ENCODE assay signal across 1 cellular context in the genomic region with DNA sequence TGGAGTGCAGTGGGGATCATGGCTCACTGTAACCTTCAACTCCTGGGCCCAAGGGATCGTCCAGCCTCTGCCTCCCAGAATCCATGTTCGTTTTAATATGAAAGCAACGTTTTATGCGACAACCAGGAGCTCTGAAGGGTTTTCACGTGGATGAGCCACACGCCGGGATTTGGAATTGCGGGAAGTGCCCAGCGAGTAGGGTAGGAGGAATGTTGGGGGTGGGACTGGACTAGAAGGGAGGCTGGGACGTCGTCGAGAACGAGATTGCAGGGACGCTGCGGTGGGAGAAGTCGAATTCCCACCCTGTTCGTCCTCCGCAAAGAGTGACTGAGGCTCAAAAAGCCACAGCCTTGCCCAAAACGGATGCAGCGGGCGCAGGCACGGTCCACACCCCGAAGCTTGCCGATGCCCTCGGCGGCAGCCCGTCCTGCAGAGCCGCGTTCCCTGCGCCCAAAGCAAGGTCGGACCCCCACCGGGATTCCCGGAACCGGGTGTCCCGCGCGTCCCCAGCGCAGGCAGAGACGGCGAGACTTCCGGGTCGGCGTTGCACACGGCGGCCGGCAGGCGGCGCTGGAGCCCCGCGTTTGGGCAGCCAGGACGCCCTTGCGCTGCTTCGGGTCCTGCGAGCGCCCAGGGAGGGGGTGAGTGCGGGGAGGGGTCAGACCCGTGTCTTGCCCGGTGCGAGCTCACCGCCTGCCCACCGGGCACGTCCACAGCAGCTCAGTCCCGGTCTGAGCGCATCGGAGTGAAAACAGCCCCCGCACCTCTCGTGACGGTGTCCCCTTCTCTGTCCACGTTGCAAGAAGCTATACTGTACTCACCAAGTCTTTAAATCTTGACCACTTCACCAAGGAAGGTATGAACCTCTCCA.
TF ChIP-seq lines count a peak whose summit lies in the region.

No MANE protein-coding gene starts in this region.

TF ChIP-seq in K562, 482 proteins besides CTCF, POLR2A, EP300 and RAD21 (continued from another document and continues in another):
- TF ChIP-seq, protein P1, sequence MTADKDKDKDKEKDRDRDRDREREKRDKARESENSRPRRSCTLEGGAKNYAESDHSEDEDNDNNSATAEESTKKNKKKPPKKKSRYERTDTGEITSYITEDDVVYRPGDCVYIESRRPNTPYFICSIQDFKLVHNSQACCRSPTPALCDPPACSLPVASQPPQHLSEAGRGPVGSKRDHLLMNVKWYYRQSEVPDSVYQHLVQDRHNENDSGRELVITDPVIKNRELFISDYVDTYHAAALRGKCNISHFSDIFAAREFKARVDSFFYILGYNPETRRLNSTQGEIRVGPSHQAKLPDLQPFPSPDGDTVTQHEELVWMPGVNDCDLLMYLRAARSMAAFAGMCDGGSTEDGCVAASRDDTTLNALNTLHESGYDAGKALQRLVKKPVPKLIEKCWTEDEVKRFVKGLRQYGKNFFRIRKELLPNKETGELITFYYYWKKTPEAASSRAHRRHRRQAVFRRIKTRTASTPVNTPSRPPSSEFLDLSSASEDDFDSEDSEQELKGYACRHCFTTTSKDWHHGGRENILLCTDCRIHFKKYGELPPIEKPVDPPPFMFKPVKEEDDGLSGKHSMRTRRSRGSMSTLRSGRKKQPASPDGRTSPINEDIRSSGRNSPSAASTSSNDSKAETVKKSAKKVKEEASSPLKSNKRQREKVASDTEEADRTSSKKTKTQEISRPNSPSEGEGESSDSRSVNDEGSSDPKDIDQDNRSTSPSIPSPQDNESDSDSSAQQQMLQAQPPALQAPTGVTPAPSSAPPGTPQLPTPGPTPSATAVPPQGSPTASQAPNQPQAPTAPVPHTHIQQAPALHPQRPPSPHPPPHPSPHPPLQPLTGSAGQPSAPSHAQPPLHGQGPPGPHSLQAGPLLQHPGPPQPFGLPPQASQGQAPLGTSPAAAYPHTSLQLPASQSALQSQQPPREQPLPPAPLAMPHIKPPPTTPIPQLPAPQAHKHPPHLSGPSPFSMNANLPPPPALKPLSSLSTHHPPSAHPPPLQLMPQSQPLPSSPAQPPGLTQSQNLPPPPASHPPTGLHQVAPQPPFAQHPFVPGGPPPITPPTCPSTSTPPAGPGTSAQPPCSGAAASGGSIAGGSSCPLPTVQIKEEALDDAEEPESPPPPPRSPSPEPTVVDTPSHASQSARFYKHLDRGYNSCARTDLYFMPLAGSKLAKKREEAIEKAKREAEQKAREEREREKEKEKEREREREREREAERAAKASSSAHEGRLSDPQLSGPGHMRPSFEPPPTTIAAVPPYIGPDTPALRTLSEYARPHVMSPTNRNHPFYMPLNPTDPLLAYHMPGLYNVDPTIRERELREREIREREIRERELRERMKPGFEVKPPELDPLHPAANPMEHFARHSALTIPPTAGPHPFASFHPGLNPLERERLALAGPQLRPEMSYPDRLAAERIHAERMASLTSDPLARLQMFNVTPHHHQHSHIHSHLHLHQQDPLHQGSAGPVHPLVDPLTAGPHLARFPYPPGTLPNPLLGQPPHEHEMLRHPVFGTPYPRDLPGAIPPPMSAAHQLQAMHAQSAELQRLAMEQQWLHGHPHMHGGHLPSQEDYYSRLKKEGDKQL (CRISPR knock-in tag; IDR thresholded peaks at IDR 0.05; ENCODE audit: borderline replicate concordance): no peak
- TF ChIP-seq ETV5 (CRISPR knock-in tag; IDR thresholded peaks at IDR 0.05; ENCODE audit: low read depth) (peak; percentile 75; the same call in 1 of the 2 replicates), KDM5B (IDR thresholded peaks at IDR 0.05; ENCODE audit: insufficient replicate concordance, low read depth, low read length) (peak; percentile 67), ZFP1 (CRISPR knock-in tag; IDR thresholded peaks at IDR 0.05) (0 out of 2 replicates have a peak, but pooled peaks have one; percentile 35), ZNF76 (CRISPR knock-in tag; IDR thresholded peaks at IDR 0.05; ENCODE audit: borderline replicate concordance) (peak; percentile 56; the same call in 1 of the 2 replicates), TAF1 (IDR thresholded peaks at IDR 0.05; ENCODE audit: control insufficient read depth, extremely low read depth, insufficient read depth, low read length, severe bottlenecking) (peak; percentile 74), E2F6 (IDR thresholded peaks at IDR 0.05; ENCODE audit: borderline replicate concordance in 1 of 2, extremely low read depth in 1 of 2, insufficient read depth in 1 of 2, insufficient read length in 1 of 2, low read depth in 1 of 2, low read length in 1 of 2, poor library complexity in 1 of 2, severe bottlenecking in 1 of 2) (peak; percentile 19 to 76), NBN (IDR thresholded peaks at IDR 0.05; ENCODE audit: low read depth) (no peak), ZBTB8A (IDR thresholded peaks at IDR 0.05; ENCODE audit: partially characterized antibody) (no peak), ZNF347 (CRISPR knock-in tag; IDR thresholded peaks at IDR 0.05; ENCODE audit: low read depth) (no peak), NCOA1 (IDR thresholded peaks at IDR 0.05; ENCODE audit: low read depth) (no peak), HEY1 (CRISPR knock-in tag; IDR thresholded peaks at IDR 0.05; ENCODE audit: borderline replicate concordance) (no peak), ZNF232 (CRISPR knock-in tag; IDR thresholded peaks at IDR 0.05) (no peak), POLR3A (IDR thresholded peaks at IDR 0.05; ENCODE audit: borderline replicate concordance, extremely low read depth, insufficient read depth, insufficient read length) (no peak), RBM14 (IDR thresholded peaks at IDR 0.05; ENCODE audit: borderline replicate concordance, insufficient read depth, low read depth, low read length) (no peak), SMARCC2 (IDR thresholded peaks at IDR 0.05; ENCODE audit: low read depth) (no peak), POLR2G (IDR thresholded peaks at IDR 0.05; ENCODE audit: low read depth, low read length) (peak; percentile 84)
- TF ChIP-seq, protein P2, sequence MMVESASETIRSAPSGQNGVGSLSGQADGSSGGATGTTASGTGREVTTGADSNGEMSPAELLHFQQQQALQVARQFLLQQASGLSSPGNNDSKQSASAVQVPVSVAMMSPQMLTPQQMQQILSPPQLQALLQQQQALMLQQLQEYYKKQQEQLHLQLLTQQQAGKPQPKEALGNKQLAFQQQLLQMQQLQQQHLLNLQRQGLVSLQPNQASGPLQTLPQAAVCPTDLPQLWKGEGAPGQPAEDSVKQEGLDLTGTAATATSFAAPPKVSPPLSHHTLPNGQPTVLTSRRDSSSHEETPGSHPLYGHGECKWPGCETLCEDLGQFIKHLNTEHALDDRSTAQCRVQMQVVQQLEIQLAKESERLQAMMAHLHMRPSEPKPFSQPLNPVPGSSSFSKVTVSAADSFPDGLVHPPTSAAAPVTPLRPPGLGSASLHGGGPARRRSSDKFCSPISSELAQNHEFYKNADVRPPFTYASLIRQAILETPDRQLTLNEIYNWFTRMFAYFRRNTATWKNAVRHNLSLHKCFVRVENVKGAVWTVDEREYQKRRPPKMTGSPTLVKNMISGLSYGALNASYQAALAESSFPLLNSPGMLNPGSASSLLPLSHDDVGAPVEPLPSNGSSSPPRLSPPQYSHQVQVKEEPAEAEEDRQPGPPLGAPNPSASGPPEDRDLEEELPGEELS (CRISPR knock-in tag; IDR thresholded peaks at IDR 0.05; ENCODE audit: borderline replicate concordance): no peak
- TF ChIP-seq, protein P3, sequence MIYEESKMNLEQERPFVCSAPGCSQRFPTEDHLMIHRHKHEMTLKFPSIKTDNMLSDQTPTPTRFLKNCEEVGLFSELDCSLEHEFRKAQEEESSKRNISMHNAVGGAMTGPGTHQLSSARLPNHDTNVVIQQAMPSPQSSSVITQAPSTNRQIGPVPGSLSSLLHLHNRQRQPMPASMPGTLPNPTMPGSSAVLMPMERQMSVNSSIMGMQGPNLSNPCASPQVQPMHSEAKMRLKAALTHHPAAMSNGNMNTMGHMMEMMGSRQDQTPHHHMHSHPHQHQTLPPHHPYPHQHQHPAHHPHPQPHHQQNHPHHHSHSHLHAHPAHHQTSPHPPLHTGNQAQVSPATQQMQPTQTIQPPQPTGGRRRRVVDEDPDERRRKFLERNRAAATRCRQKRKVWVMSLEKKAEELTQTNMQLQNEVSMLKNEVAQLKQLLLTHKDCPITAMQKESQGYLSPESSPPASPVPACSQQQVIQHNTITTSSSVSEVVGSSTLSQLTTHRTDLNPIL (CRISPR knock-in tag; IDR thresholded peaks at IDR 0.05): no peak
- TF ChIP-seq, protein P4, sequence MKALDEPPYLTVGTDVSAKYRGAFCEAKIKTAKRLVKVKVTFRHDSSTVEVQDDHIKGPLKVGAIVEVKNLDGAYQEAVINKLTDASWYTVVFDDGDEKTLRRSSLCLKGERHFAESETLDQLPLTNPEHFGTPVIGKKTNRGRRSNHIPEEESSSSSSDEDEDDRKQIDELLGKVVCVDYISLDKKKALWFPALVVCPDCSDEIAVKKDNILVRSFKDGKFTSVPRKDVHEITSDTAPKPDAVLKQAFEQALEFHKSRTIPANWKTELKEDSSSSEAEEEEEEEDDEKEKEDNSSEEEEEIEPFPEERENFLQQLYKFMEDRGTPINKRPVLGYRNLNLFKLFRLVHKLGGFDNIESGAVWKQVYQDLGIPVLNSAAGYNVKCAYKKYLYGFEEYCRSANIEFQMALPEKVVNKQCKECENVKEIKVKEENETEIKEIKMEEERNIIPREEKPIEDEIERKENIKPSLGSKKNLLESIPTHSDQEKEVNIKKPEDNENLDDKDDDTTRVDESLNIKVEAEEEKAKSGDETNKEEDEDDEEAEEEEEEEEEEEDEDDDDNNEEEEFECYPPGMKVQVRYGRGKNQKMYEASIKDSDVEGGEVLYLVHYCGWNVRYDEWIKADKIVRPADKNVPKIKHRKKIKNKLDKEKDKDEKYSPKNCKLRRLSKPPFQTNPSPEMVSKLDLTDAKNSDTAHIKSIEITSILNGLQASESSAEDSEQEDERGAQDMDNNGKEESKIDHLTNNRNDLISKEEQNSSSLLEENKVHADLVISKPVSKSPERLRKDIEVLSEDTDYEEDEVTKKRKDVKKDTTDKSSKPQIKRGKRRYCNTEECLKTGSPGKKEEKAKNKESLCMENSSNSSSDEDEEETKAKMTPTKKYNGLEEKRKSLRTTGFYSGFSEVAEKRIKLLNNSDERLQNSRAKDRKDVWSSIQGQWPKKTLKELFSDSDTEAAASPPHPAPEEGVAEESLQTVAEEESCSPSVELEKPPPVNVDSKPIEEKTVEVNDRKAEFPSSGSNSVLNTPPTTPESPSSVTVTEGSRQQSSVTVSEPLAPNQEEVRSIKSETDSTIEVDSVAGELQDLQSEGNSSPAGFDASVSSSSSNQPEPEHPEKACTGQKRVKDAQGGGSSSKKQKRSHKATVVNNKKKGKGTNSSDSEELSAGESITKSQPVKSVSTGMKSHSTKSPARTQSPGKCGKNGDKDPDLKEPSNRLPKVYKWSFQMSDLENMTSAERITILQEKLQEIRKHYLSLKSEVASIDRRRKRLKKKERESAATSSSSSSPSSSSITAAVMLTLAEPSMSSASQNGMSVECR (CRISPR knock-in tag; IDR thresholded peaks at IDR 0.05): 0 out of 2 replicates have a peak, but pooled peaks have one; percentile 59
- TF ChIP-seq, protein P5, sequence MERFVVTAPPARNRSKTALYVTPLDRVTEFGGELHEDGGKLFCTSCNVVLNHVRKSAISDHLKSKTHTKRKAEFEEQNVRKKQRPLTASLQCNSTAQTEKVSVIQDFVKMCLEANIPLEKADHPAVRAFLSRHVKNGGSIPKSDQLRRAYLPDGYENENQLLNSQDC (CRISPR knock-in tag; IDR thresholded peaks at IDR 0.05): no peak
- TF ChIP-seq, protein P6, sequence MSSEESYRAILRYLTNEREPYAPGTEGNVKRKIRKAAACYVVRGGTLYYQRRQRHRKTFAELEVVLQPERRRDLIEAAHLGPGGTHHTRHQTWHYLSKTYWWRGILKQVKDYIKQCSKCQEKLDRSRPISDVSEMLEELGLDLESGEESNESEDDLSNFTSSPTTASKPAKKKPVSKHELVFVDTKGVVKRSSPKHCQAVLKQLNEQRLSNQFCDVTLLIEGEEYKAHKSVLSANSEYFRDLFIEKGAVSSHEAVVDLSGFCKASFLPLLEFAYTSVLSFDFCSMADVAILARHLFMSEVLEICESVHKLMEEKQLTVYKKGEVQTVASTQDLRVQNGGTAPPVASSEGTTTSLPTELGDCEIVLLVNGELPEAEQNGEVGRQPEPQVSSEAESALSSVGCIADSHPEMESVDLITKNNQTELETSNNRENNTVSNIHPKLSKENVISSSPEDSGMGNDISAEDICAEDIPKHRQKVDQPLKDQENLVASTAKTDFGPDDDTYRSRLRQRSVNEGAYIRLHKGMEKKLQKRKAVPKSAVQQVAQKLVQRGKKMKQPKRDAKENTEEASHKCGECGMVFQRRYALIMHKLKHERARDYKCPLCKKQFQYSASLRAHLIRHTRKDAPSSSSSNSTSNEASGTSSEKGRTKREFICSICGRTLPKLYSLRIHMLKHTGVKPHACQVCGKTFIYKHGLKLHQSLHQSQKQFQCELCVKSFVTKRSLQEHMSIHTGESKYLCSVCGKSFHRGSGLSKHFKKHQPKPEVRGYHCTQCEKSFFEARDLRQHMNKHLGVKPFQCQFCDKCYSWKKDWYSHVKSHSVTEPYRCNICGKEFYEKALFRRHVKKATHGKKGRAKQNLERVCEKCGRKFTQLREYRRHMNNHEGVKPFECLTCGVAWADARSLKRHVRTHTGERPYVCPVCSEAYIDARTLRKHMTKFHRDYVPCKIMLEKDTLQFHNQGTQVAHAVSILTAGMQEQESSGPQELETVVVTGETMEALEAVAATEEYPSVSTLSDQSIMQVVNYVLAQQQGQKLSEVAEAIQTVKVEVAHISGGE (CRISPR knock-in tag; IDR thresholded peaks at IDR 0.05): peak in 1 of 3 experiments; percentile 46; a peak in 1 of 6 replicates
- TF ChIP-seq, protein P7, sequence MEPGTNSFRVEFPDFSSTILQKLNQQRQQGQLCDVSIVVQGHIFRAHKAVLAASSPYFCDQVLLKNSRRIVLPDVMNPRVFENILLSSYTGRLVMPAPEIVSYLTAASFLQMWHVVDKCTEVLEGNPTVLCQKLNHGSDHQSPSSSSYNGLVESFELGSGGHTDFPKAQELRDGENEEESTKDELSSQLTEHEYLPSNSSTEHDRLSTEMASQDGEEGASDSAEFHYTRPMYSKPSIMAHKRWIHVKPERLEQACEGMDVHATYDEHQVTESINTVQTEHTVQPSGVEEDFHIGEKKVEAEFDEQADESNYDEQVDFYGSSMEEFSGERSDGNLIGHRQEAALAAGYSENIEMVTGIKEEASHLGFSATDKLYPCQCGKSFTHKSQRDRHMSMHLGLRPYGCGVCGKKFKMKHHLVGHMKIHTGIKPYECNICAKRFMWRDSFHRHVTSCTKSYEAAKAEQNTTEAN (CRISPR knock-in tag; IDR thresholded peaks at IDR 0.05): no peak
- TF ChIP-seq, protein P8, sequence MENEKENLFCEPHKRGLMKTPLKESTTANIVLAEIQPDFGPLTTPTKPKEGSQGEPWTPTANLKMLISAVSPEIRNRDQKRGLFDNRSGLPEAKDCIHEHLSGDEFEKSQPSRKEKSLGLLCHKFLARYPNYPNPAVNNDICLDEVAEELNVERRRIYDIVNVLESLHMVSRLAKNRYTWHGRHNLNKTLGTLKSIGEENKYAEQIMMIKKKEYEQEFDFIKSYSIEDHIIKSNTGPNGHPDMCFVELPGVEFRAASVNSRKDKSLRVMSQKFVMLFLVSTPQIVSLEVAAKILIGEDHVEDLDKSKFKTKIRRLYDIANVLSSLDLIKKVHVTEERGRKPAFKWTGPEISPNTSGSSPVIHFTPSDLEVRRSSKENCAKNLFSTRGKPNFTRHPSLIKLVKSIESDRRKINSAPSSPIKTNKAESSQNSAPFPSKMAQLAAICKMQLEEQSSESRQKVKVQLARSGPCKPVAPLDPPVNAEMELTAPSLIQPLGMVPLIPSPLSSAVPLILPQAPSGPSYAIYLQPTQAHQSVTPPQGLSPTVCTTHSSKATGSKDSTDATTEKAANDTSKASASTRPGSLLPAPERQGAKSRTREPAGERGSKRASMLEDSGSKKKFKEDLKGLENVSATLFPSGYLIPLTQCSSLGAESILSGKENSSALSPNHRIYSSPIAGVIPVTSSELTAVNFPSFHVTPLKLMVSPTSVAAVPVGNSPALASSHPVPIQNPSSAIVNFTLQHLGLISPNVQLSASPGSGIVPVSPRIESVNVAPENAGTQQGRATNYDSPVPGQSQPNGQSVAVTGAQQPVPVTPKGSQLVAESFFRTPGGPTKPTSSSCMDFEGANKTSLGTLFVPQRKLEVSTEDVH (IDR thresholded peaks at IDR 0.05; ENCODE audit: low read depth, partially characterized antibody): peak; percentile 64
